15 cellular contexts compared by ENCODE assay signal in the genomic region with DNA sequence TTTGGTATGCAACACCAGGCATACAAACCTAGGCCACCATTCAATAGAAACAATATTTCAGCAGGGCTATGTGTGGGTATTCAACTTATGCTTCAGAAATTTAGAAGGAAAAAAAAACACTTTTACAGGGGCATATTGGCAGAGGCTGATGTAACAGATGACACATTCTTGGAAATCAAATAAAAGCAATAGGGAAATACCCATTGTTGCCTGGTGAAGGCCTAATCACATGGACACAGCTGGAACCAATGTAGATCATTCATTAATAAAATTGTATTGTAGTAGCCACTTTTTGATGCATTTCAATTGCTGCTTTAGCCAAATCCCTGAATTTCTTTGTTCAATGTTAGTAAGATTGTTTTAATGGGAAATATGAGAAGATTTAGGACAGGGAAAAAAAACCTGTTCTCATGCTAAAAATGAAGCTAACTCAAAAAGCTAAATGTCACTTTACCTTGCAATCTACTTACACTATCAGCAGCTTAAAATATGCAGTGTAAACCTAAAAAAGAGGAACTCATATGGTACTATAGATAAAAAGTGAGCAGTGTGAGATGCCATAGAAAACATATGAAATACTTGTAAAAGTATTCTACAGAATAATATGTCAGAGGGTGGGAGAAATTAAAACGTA.
DNase-seq lines count a peak whose midpoint lies in the region; ATAC-seq, FAIRE-seq and TF ChIP-seq lines count a peak whose summit lies in the region.
"Had no signal": no experiment of that assay in that cellular context is flagged by ENCODE, and none has a peak within 500 bp of the region (broad histone marks: within the 10 kb centered on the region; RNA-seq: fewer than 3 reads in every experiment).

No MANE protein-coding gene starts in this region.

- no peaks in the 10 kb centered on the region for H3K9me3 ChIP-seq in gastrocnemius medialis

- DNase-seq in SIG-M5 treated with dmso at 0.1 percent for 504 hours (lab: John Stamatoyannopoulos, UW; ENCODE audit: unreplicated experiment) (peak; percentile 7), SIG-M5 (lab: John Stamatoyannopoulos, UW) (no peak), NCI-H2171 treated with DMSO at 0.1 percent for 48 hours (lab: John Stamatoyannopoulos, UW) (peak; percentile 75), bronchial epithelial cell (ENCODE audit: low read depth) (peak; percentile 45), skeletal muscle cell (ENCODE audit: low read depth) (peak; percentile 33), amniotic stem cell (lab: John Stamatoyannopoulos, UW) (no peak), gastrocnemius medialis (no peak)
- DNase-seq in stimulated activated CD8-positive, alpha-beta memory T cell treated with anti-CD3 and anti-CD28 coated beads, Interleukin-4, amount 100 ng/mL, for 48 hours, result no peak
- DNase-seq: activated CD4-positive, alpha-beta T cell treated with anti-CD3 and anti-CD28 coated beads for 1 hour; amygdala; naive thymus-derived CD8-positive, alpha-beta T cell; NK-92 treated with Interleukin-12 subunit alpha and Interleukin-12 subunit beta, amount 100 ng/mL, for 24 hours; stimulated activated CD4-positive, alpha-beta T cell treated with anti-CD3 and anti-CD28 coated beads, Interleukin-4, amount 100 ng/mL, for 1 hour had no signal

- in situ Hi-C loops in gastrocnemius medialis (cut with MboI; ENCODE audit: low sequenced_read_pairs in 4 of 4), result no loop called here

- intact Hi-C loops in gastrocnemius medialis (cut with DNase I; ENCODE audit: low total_unique reads), result no loop called here

- FAIRE-seq in bronchial epithelial cell (lab: Jason Lieb, UNC), result no peak
- FAIRE-seq: H1 had no signal

- no peak for TF ChIP-seq POLR2A in gastrocnemius medialis (IDR thresholded peaks at IDR 0.05)

- TF ChIP-seq CTCF in bronchial epithelial cell (IDR thresholded peaks at IDR 0.05; ENCODE audit: insufficient read depth, low read length, severe bottlenecking) (no peak), gastrocnemius medialis (IDR thresholded peaks at IDR 0.05 in 4 of 5, conservative IDR thresholded peaks at IDR 0.05 in 1 of 5) (no peak)

- no peaks in the 10 kb centered on the region for H3K4me1 ChIP-seq in gastrocnemius medialis

- H3K27me3 ChIP-seq in bronchial epithelial cell (ENCODE audit: control insufficient read depth, insufficient read depth, low read length) (no peaks in the 10 kb centered on the region), gastrocnemius medialis (no peaks in the 10 kb centered on the region)

- ATAC-seq in gastrocnemius medialis, result no peak
- ATAC-seq: naive thymus-derived CD8-positive, alpha-beta T cell had no signal

- no peak overlapping the region for H3K27ac ChIP-seq in gastrocnemius medialis
- H3K27ac ChIP-seq: HL-60 had no signal

- H3K36me3 ChIP-seq in bronchial epithelial cell (ENCODE audit: control insufficient read depth, insufficient read depth, low read length) (no peaks in the 10 kb centered on the region), gastrocnemius medialis (no peaks in the 10 kb centered on the region)

- H3K4me3 ChIP-seq in bronchial epithelial cell (ENCODE audit: low read depth, low read length) (no peak overlapping the region), skeletal muscle cell (ENCODE audit: low read depth, low read length) (no peak overlapping the region), gastrocnemius medialis (no peak overlapping the region)

Comparison
In these comparisons a context has a peak if more than half of its experiments do, and no peak if none do; other contexts are left out.
1. DNase-seq: peak in SIG-M5 treated with dmso at 0.1 percent for 504 hours (single experiment), NCI-H2171 treated with DMSO at 0.1 percent for 48 hours (single experiment), bronchial epithelial cell (single experiment) and skeletal muscle cell (single experiment); none in SIG-M5 (single experiment), stimulated activated CD8-positive, alpha-beta memory T cell treated with anti-CD3 and anti-CD28 coated beads, Interleukin-4, amount 100 ng/mL, for 48 hours (single experiment), amniotic stem cell (single experiment) and gastrocnemius medialis (0 of 2).